ENCODE assay signal across 8 cellular contexts in genomic region chr21:41766883-41767605, GRCh38. TPM values are rescaled to one million over a fixed set of nuclear protein-coding genes. Genes with fewer than 3 reads are reported as not detected.
A peak's percentile ranks its signal among the peaks of the same experiment; 100 is the strongest.
DNase-seq lines count a peak whose midpoint lies in the region; ATAC-seq and TF ChIP-seq lines count a peak whose summit lies in the region.

Gene RIPK4, minus strand, starts transcription at chr21:41767052. Its CDS starts 11 bp downstream, at chr21:41767041.

- peak within 1 kb of the TSS; percentile 66 for H3K4me3 ChIP-seq in Jurkat, Clone E6-1 (ENCODE audit: low read length)
- H3K4me3 ChIP-seq in brain microvascular endothelial cell (ENCODE audit: low read depth, low read length) = peak within 1 kb of the TSS; percentile 26

- H3K27me3 ChIP-seq in brain microvascular endothelial cell (replicated peaks) = peaks cover 46% of the 10 kb centered on the region

- H3K27ac ChIP-seq in brain microvascular endothelial cell = no peak within 1 kb of the TSS

- H3K4me3 Mint-ChIP-seq in T-helper 2 cell treated with Interferon-gamma antibody and Interleukin-4, amounts not matched to agents 5 μg/mL and 100 μg/mL, for 36 hours = peak within 1 kb of the TSS; percentile 81

- H3K4me1 Mint-ChIP-seq in T-helper 2 cell treated with Interferon-gamma antibody and Interleukin-4, amounts not matched to agents 5 μg/mL and 100 μg/mL, for 36 hours (ENCODE audit: low read depth) = peaks cover 22% of the 10 kb centered on the region

- no peaks in the 10 kb centered on the region for H3K36me3 ChIP-seq in brain microvascular endothelial cell (replicated peaks)

- H3K9me3 Mint-ChIP-seq in T-helper 2 cell treated with Interferon-gamma antibody and Interleukin-4, amounts not matched to agents 5 μg/mL and 100 μg/mL, for 36 hours = no peaks in the 10 kb centered on the region

- H3K36me3 Mint-ChIP-seq in T-helper 2 cell treated with Interferon-gamma antibody and Interleukin-4, amounts not matched to agents 5 μg/mL and 100 μg/mL, for 36 hours (ENCODE audit: low read depth) = peaks cover 4% of the 10 kb centered on the region

- peak; percentile 47 for DNase-seq in EL
- peak; percentile 56 for DNase-seq in Jurkat, Clone E6-1 (ENCODE audit: low read depth, low spot score)
- DNase-seq in T-helper 2 cell treated with Interferon-gamma antibody and Interleukin-4, amounts not matched to agents 5 μg/mL and 100 μg/mL, for 36 hours (ENCODE audit: low spot score) = no peak
- DNase-seq in brain microvascular endothelial cell = no peak
- DNase-seq in left lobe of liver (ENCODE audit: low spot score) = peak; percentile 90
- DNase-seq in stimulated activated CD8-positive, alpha-beta memory T cell treated with anti-CD3 and anti-CD28 coated beads, Interleukin-12 subunit alpha, Interleukin-12 subunit beta, amount 100 ng/mL, for 1 hour (ENCODE audit: low read depth) = peak; percentile 25
- no peak for DNase-seq in AML-193 (lab: John Stamatoyannopoulos, UW)
- no peak for DNase-seq in G401 (ENCODE audit: low spot score)

- TF ChIP-seq CTCF in brain microvascular endothelial cell (IDR thresholded peaks at IDR 0.05; ENCODE audit: low read depth, low read length, missing control alignments) = no peak

- ATAC-seq in left lobe of liver = peak; percentile 82

- H3K27me3 Mint-ChIP-seq in T-helper 2 cell treated with Interferon-gamma antibody and Interleukin-4, amounts not matched to agents 5 μg/mL and 100 μg/mL, for 36 hours (ENCODE audit: low read depth) = peaks cover 81% of the 10 kb centered on the region

- H3K27ac Mint-ChIP-seq in T-helper 2 cell treated with Interferon-gamma antibody and Interleukin-4, amounts not matched to agents 5 μg/mL and 100 μg/mL, for 36 hours = peak within 1 kb of the TSS; percentile 8

- in situ Hi-C loops in brain microvascular endothelial cell (cut with HindIII; ENCODE audit: low pct_ligation_motif_present, low sequenced_read_pairs) (loop anchor here (10.0 kb wide), 1 partner anchor 152 kb away; no protein-coding TSS in a partner anchor), G401 (cut with HindIII; ENCODE audit: low sequenced_read_pairs) (no loop called here)

RNA-seq across cellular contexts. Expression of gene RIPK4, which starts in this region (rescaled TPM):
- polyA plus RNA-seq in Jurkat, Clone E6-1 (2012; ENCODE audit: insufficient read depth, insufficient read length) = 3.5 TPM
- 8.2 TPM for total RNA-seq in left lobe of liver
- 0.06 TPM in 1 of 2 replicates, not detected in the other for total RNA-seq in G401 (2014; rRNA removed; shearing (Covaris generic))

Comparison
In these comparisons a context has a peak if more than half of its experiments do, and no peak if none do; other contexts are left out.
1. DNase-seq: peak in EL (single experiment), Jurkat, Clone E6-1 (single experiment), left lobe of liver (single experiment) and stimulated activated CD8-positive, alpha-beta memory T cell treated with anti-CD3 and anti-CD28 coated beads, Interleukin-12 subunit alpha, Interleukin-12 subunit beta, amount 100 ng/mL, for 1 hour (single experiment); none in T-helper 2 cell treated with Interferon-gamma antibody and Interleukin-4, amounts not matched to agents 5 μg/mL and 100 μg/mL, for 36 hours (single experiment), brain microvascular endothelial cell (single experiment), AML-193 (0 of 2) and G401 (single experiment).